In the genomic region with DNA sequence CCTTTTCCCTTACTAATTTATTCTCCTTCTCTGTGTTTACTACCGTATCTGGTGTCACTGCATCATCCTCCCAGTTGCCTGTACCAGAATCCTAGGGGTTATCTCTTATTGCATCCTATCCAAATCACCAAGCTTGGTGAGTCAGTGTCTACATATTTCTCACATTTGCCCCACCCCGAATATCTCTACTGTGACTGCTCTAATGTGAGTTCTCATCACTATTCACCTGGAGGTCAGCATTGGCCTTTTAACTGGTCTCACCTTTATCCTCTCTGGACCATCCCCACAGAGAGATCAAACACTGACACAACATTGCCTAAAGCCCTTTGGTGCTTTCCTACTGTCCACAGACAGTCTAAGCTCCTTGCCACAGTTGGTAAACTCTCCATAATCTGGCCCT, we compare ENCODE assay signal across 26 cellular contexts. TPM values are rescaled to one million over a fixed set of nuclear protein-coding genes. Genes with fewer than 3 reads are reported as not detected.
"Had no signal": no experiment of that assay in that cellular context is flagged by ENCODE, and none has a peak within 500 bp of the region (broad histone marks: within the 10 kb centered on the region; RNA-seq: fewer than 3 reads in every experiment).

No MANE protein-coding gene starts in this region.

- ATAC-seq: activated CD4-positive, alpha-beta T cell treated with anti-CD3 and anti-CD28 coated beads for 36 hours; activated CD8-positive, alpha-beta T cell treated with anti-CD3 and anti-CD28 coated beads, Interleukin-2, amount 10 ng/mL, durations not matched to agents 7 days and 5 days; body of pancreas; effector memory CD8-positive, alpha-beta T cell; naive thymus-derived CD4-positive, alpha-beta T cell; stimulated activated naive CD8-positive, alpha-beta T cell treated with anti-CD3 and anti-CD28 coated beads, Interleukin-15, Interleukin-2, amounts not matched to agents 100 U/mL and 50 U/mL, for 24 hours had no signal

- DNase-seq: activated CD4-positive, alpha-beta T cell treated with anti-CD3 and anti-CD28 coated beads for 36 hours; activated CD4-positive, CD25-positive, alpha-beta regulatory T cell; activated CD8-positive, alpha-beta T cell treated with anti-CD3 and anti-CD28 coated beads, Interleukin-2, amount 10 ng/mL, durations not matched to agents 7 days and 5 days; activated effector memory CD4-positive, alpha-beta T cell treated with Interleukin-2 at 50 U/mL for 16 hours; activated naive CD4-positive, alpha-beta T cell treated with Interleukin-2 at 50 U/mL for 16 hours; anterior cingulate cortex; body of pancreas; caudate nucleus; cortex of kidney; effector memory CD8-positive, alpha-beta T cell; foreskin melanocyte; left ventricle myocardium inferior; midbrain; naive thymus-derived CD4-positive, alpha-beta T cell; ovary; stimulated activated naive CD8-positive, alpha-beta T cell treated with anti-CD3 and anti-CD28 coated beads, Interleukin-15, Interleukin-2, amounts not matched to agents 100 U/mL and 50 U/mL, for 24 hours; testis; transverse colon had no signal

- H3K36me3 ChIP-seq: left ventricle myocardium inferior, ovary, transverse colon had no signal

- H3K27me3 ChIP-seq: body of pancreas, ovary, testis, transverse colon had no signal

- H3K4me3 ChIP-seq: body of pancreas, left ventricle myocardium inferior, ovary, smooth muscle cell, testis, transverse colon had no signal

- H3K4me1 ChIP-seq: body of pancreas, left ventricle myocardium inferior, testis had no signal

- H3K4me2 ChIP-seq: smooth muscle cell had no signal

- H3K9me3 ChIP-seq: body of pancreas, ovary, testis, transverse colon had no signal

- H3K27ac ChIP-seq: body of pancreas, left ventricle myocardium inferior, ovary, testis, transverse colon had no signal

- FAIRE-seq: urothelium cell line had no signal

RNA-seq across cellular contexts. Expression of a gene that starts 45.7 kb away (rescaled TPM):
- total RNA-seq: activated CD4-positive, alpha-beta T cell treated with anti-CD3 and anti-CD28 coated beads for 36 hours; activated CD8-positive, alpha-beta T cell treated with anti-CD3 and anti-CD28 coated beads, Interleukin-2, amount 10 ng/mL, durations not matched to agents 7 days and 5 days; chondrocyte; left ventricle myocardium inferior; lung microvascular endothelial cell; naive thymus-derived CD4-positive, alpha-beta T cell; renal cortical epithelial cell; smooth muscle cell; T-helper 1 cell treated with Interleukin-12 subunit alpha and Interleukin-12 subunit beta and Interleukin-4 antibody, amounts not matched to agents 30 ng/mL and 1 ng/mL, for 36 hours had no signal
- polyA plus RNA-seq: esophagus, neural cell, smooth muscle cell had no signal
